ENCODE assay signal across 9 cellular contexts in genomic region chrX:102125436-102125835, GRCh38. TPM values are rescaled to one million over a fixed set of nuclear protein-coding genes. Genes with fewer than 3 reads are reported as not detected.
DNase-seq lines count a peak whose midpoint lies in the region; TF ChIP-seq lines count a peak whose summit lies in the region.
"Not testable (repeated sequence)": the region's sequence is repeated elsewhere in the genome, so short reads cannot be mapped to it uniquely, and the experiment has no call there.
"Had no signal": no experiment of that assay in that cellular context is flagged by ENCODE, and none has a peak within 500 bp of the region (broad histone marks: within the 10 kb centered on the region; RNA-seq: fewer than 3 reads in every experiment).

TCEAL2 (plus strand) TSS chrX:102125679; CDS start chrX:102126831, 1,152 bp downstream.

- H3K9ac ChIP-seq in HUES6 (ENCODE audit: low read length), result not testable (repeated sequence)

- H3K4me3 Mint-ChIP-seq in activated T-cell treated with anti-CD3 and anti-CD28 coated beads, Interleukin-2, amount 50 U/mL, for 24 hours, result peak within 1 kb of the TSS; percentile 52
- H3K4me3 Mint-ChIP-seq in nephron progenitor cell, result peak within 1 kb of the TSS; percentile 80

- WGBS in iPS DF 6.9 (ENCODE audit: insufficient coverage, insufficient read length), result no CpG with 5 or more reads among the region's 38 CpGs

- peak; percentile 20 for DNase-seq in NCI-H69 (lab: John Stamatoyannopoulos, UW)
- DNase-seq in activated T-cell treated with anti-CD3 and anti-CD28 coated beads, Interleukin-2, amount 50 U/mL, for 24 hours; iPS DF 6.9 (ENCODE audit: low read depth, low spot score): not testable (repeated sequence)
- DNase-seq in cerebellum (ENCODE audit: low spot score), result peak; percentile 84
- DNase-seq in nephron progenitor cell, result peak; percentile 59
- DNase-seq in stimulated activated CD4-positive, alpha-beta T cell treated with anti-CD3 and anti-CD28 coated beads, Interleukin-4, amount 100 ng/mL, for 4 hours, result peak; percentile 3 to 33

- not testable (repeated sequence) for TF ChIP-seq CTCF in nephron progenitor cell (IDR thresholded peaks at IDR 0.05)

- not testable (repeated sequence) for H3K27ac ChIP-seq in HUES6 (ENCODE audit: low read depth, low read length); iPS DF 6.9 (ENCODE audit: low read length)

- not testable (repeated sequence) for H3K36me3 Mint-ChIP-seq in activated T-cell treated with anti-CD3 and anti-CD28 coated beads, Interleukin-2, amount 50 U/mL, for 24 hours (ENCODE audit: low read depth); nephron progenitor cell (ENCODE audit: low read depth)

- not testable (repeated sequence) for H3K9me3 Mint-ChIP-seq in activated T-cell treated with anti-CD3 and anti-CD28 coated beads, Interleukin-2, amount 50 U/mL, for 24 hours
- H3K9me3 Mint-ChIP-seq in nephron progenitor cell, result peaks cover 32% of the 10 kb centered on the region

- not testable (repeated sequence) for H3K27ac Mint-ChIP-seq in activated T-cell treated with anti-CD3 and anti-CD28 coated beads, Interleukin-2, amount 50 U/mL, for 24 hours; nephron progenitor cell

- peaks cover 71% of the 10 kb centered on the region for H3K27me3 Mint-ChIP-seq in activated T-cell treated with anti-CD3 and anti-CD28 coated beads, Interleukin-2, amount 50 U/mL, for 24 hours
- peaks cover 33% of the 10 kb centered on the region for H3K27me3 Mint-ChIP-seq in nephron progenitor cell (ENCODE audit: low read depth, poor library complexity)

- H3K9me3 ChIP-seq in HUES6 (ENCODE audit: control insufficient read depth, insufficient read depth, low read depth, low read length); iPS DF 6.9 (ENCODE audit: control insufficient read depth, insufficient read depth, low read length): not testable (repeated sequence)

- not testable (repeated sequence) for H3K4me1 ChIP-seq in HUES6 (ENCODE audit: control insufficient read depth, insufficient read depth, low read length); iPS DF 6.9 (ENCODE audit: control insufficient read depth, insufficient read depth, low read length)

- H3K36me3 ChIP-seq in HUES6 (ENCODE audit: control insufficient read depth, insufficient read depth, low read length); iPS DF 6.9 (ENCODE audit: control insufficient read depth, insufficient read depth, low read length): not testable (repeated sequence)

- H3K4me3 ChIP-seq in HUES6 (ENCODE audit: low read depth, low read length) (peak within 1 kb of the TSS; percentile 70), iPS DF 6.9 (ENCODE audit: low read length) (peak within 1 kb of the TSS; percentile 64; the same call in 1 of the 2 replicates)

- not testable (repeated sequence) for H3K4me1 Mint-ChIP-seq in activated T-cell treated with anti-CD3 and anti-CD28 coated beads, Interleukin-2, amount 50 U/mL, for 24 hours (ENCODE audit: low read depth)
- H3K4me1 Mint-ChIP-seq in nephron progenitor cell, result peaks cover 13% of the 10 kb centered on the region

- H3K27me3 ChIP-seq in HUES6 (ENCODE audit: control insufficient read depth, insufficient read depth, low read length), result peaks cover 65% of the 10 kb centered on the region
- H3K27me3 ChIP-seq in iPS DF 6.9 (ENCODE audit: control insufficient read depth, insufficient read depth, low read length), result not testable (repeated sequence)

RNA-seq across cellular contexts. Expression of gene TCEAL2, which starts in this region (rescaled TPM):
- total RNA-seq in cerebellum, result 16.1 TPM
- total RNA-seq: fibroblast of villous mesenchyme, lung microvascular endothelial cell had no signal
